22 cellular contexts compared by ENCODE assay signal in genomic region chr5:65441800-65442199, GRCh38.
"Had no signal": no experiment of that assay in that cellular context is flagged by ENCODE, and none has a peak within 500 bp of the region (broad histone marks: within the 10 kb centered on the region; RNA-seq: fewer than 3 reads in every experiment).

No MANE protein-coding gene starts in this region.

- H3K27ac Mint-ChIP-seq: T-cell had no signal

- H3K36me3 Mint-ChIP-seq: T-cell had no signal

- FAIRE-seq: HepG2, K562 had no signal

- H3K9me3 ChIP-seq: SK-N-SH had no signal

- H3K4me3 ChIP-seq: K562 had no signal

- H3K27me3 Mint-ChIP-seq: IgD-negative memory B cell had no signal

- DNase-seq: Kasumi-1, NCI-H1092, NCI-H1105 treated with DMSO at 0.1 percent for 48 hours, NCI-H1417 treated with DMSO at 0.1 percent for 48 hours, NCI-H146, NCI-H1694 treated with DMSO at 0.1 percent for 48 hours, NCI-H1930, NCI-H2081, NCI-H2107, NCI-H2227 treated with DMSO at 0.1 percent for 48 hours, NCI-H524, NCI-H526 treated with DMSO at 0.1 percent for 48 hours, NCI-H748 treated with DMSO at 0.1 percent for 48 hours, SHP77, SK-N-SH, SW 1271, T-cell had no signal

- H3K4me1 Mint-ChIP-seq: T-cell had no signal

- H3K27ac ChIP-seq: KMS-11, RWPE1 had no signal

- ATAC-seq: HepG2, K562, T-cell had no signal

- H3K4me3 Mint-ChIP-seq: T-cell had no signal
